Comparison of ENCODE assay signal across 6 cellular contexts in genomic region chr1:46248122-46248920, GRCh38. TPM values are rescaled to one million over a fixed set of nuclear protein-coding genes. Genes with fewer than 3 reads are reported as not detected.
DNase-seq lines count a peak whose midpoint lies in the region; ATAC-seq and TF ChIP-seq lines count a peak whose summit lies in the region.

No MANE protein-coding gene starts in this region.

- H3K9me3 ChIP-seq in BE2C (no peaks in the 10 kb centered on the region), heart right ventricle (no peaks in the 10 kb centered on the region)

- no peaks in the 10 kb centered on the region for H3K9me3 Mint-ChIP-seq in stimulated activated naive CD8-positive, alpha-beta T cell treated with anti-CD3 and anti-CD28 coated beads, Interleukin-15, amount 100 ng/mL, for 72 hours

- H3K4me1 ChIP-seq in BE2C (no peaks in the 10 kb centered on the region), heart right ventricle (peaks cover 2 to 22% (median 13%) of the 10 kb centered on the region in 9 donors)

- peak overlapping the region; percentile 99 to 100 for H3K4me3 Mint-ChIP-seq in stimulated activated naive CD8-positive, alpha-beta T cell treated with anti-CD3 and anti-CD28 coated beads, Interleukin-15, amount 100 ng/mL, for 72 hours

- intact Hi-C loops in heart right ventricle (cut with DNase I): loop anchor here in 5 of 10 donors (5.0 to 10.0 kb wide), 4 partner anchors 49 to 99 kb away; partner anchors contain the start of genes NSUN4 (in 3 of the 5), LRRC41 (in 2 of the 5) and UQCRH (in 2 of the 5)

- peak overlapping the region; percentile 95 to 98 for H3K27ac Mint-ChIP-seq in stimulated activated naive CD8-positive, alpha-beta T cell treated with anti-CD3 and anti-CD28 coated beads, Interleukin-15, amount 100 ng/mL, for 72 hours

- no peaks in the 10 kb centered on the region for H3K27me3 Mint-ChIP-seq in stimulated activated naive CD8-positive, alpha-beta T cell treated with anti-CD3 and anti-CD28 coated beads, Interleukin-15, amount 100 ng/mL, for 72 hours

- H3K36me3 ChIP-seq in BE2C (no peaks in the 10 kb centered on the region; the same call in 1 of the 2 replicates), heart right ventricle (peaks cover 0 to 12% (median 0%) of the 10 kb centered on the region in 9 donors)

- in situ Hi-C loops in SK-MEL-5 (cut with HindIII; ENCODE audit: low pct_unique_long_range_greater_than_20kb, low sequenced_read_pairs): no loop called here

- H3K4me1 Mint-ChIP-seq in stimulated activated naive CD8-positive, alpha-beta T cell treated with anti-CD3 and anti-CD28 coated beads, Interleukin-15, amount 100 ng/mL, for 72 hours: peaks cover 44% of the 10 kb centered on the region

- DNase-seq in BE2C (peak; percentile 69), HK-2 (ENCODE audit: unreplicated experiment) (peak; percentile 64), SK-MEL-5 (ENCODE audit: low read depth, low spot score) (peak; percentile 41), heart right ventricle (no peak)
- DNase-seq in stimulated activated naive CD8-positive, alpha-beta T cell treated with anti-CD3 and anti-CD28 coated beads, Interleukin-15, amount 100 ng/mL, for 72 hours: peak; percentile 34 to 46

- peak; percentile 10; the same call in 1 of the 2 replicates for TF ChIP-seq CTCF in BE2C (IDR thresholded peaks at IDR 0.05; ENCODE audit: low read depth, low read length)
- TF ChIP-seq CTCF in heart right ventricle (IDR thresholded peaks at IDR 0.05): no peak

- 4 to 5% methylated on average over 7 of the region's 7 CpGs for WGBS in heart right ventricle, 2 donors

- H3K27ac ChIP-seq in heart right ventricle: peak overlapping the region in 1 of 10 donors; percentile 44

- peak overlapping the region; percentile 74 for H3K4me3 ChIP-seq in BE2C (ENCODE audit: low read depth, low read length)
- peak overlapping the region in 9 of 10 donors; percentile 52 to 82 (median 62) for H3K4me3 ChIP-seq in heart right ventricle

- no peaks in the 10 kb centered on the region for H3K27me3 ChIP-seq in BE2C
- H3K27me3 ChIP-seq in heart right ventricle: no peaks in the 10 kb centered on the region

- ATAC-seq in heart right ventricle (no peak), GM21526 (IDR thresholded peaks at IDR 0.05; ENCODE audit: low FRiP score, unreplicated experiment) (no peak)
- no peak for ATAC-seq in stimulated activated naive CD8-positive, alpha-beta T cell treated with anti-CD3 and anti-CD28 coated beads, Interleukin-15, amount 100 ng/mL, for 72 hours

RNA-seq across cellular contexts. Expression of gene RAD54L, which starts 0.8 kb away (rescaled TPM):
- polyA plus RNA-seq in BE2C (2012; ENCODE audit: insufficient read depth, insufficient read length, low read depth): 1.2 TPM
- total RNA-seq in SK-MEL-5 (2014; rRNA removed; shearing (Covaris generic)): 3.3 TPM in 2 replicates
- polyA plus RNA-seq in SK-MEL-5 (2015; cell fraction: cytosol; rRNA removed): 6.8 and 8.7 TPM in 2 replicates
- polyA plus RNA-seq in SK-MEL-5 (2015; cell fraction: nucleus; rRNA removed): 25.7 and 35.2 TPM in 2 replicates
- total RNA-seq in heart right ventricle: 1 to 10 TPM in 3 of 10 donors, under 1 TPM in 6, not detected in 1; 0.42 to 2.8 (median 0.68) TPM
- polyA plus RNA-seq in heart right ventricle: 1 to 10 TPM in 1 of 2 donors, under 1 TPM in 1; 0.35 to 1.0 TPM

RNA-seq across cellular contexts. Expression of gene LURAP1, which starts 45.2 kb away (rescaled TPM):
- polyA plus RNA-seq in BE2C (2012; ENCODE audit: insufficient read depth, insufficient read length, low read depth): 0.31 TPM
- total RNA-seq in SK-MEL-5 (2014; rRNA removed; shearing (Covaris generic)): 6.3 and 7.0 TPM in 2 replicates
- 7.8 and 10.2 TPM in 2 replicates for polyA plus RNA-seq in SK-MEL-5 (2015; cell fraction: cytosol; rRNA removed)
- 13.9 and 17.2 TPM in 2 replicates for polyA plus RNA-seq in SK-MEL-5 (2015; cell fraction: nucleus; rRNA removed)
- total RNA-seq in heart right ventricle: 10 to 100 TPM in 3 of 10 donors, 1 to 10 TPM in 7; 5.5 to 13.5 (median 8.0) TPM
- polyA plus RNA-seq in heart right ventricle: 1 to 10 TPM; 6.4 to 7.3 TPM

RNA-seq across cellular contexts. Expression of gene POMGNT1, which starts 50.1 kb away (rescaled TPM):
- polyA plus RNA-seq in BE2C (2012; ENCODE audit: insufficient read depth, insufficient read length, low read depth): 27.4 TPM
- 120 and 125 TPM in 2 replicates for total RNA-seq in SK-MEL-5 (2014; rRNA removed; shearing (Covaris generic))
- polyA plus RNA-seq in SK-MEL-5 (2015; cell fraction: cytosol; rRNA removed): 123 and 132 TPM in 2 replicates
- polyA plus RNA-seq in SK-MEL-5 (2015; cell fraction: nucleus; rRNA removed): 173 and 194 TPM in 2 replicates
- total RNA-seq in heart right ventricle: 100 to 1,000 TPM; 125 to 164 (median 147) TPM
- 100 to 1,000 TPM in 1 of 2 donors, 10 to 100 TPM in 1; 74.3 to 132 TPM for polyA plus RNA-seq in heart right ventricle

RNA-seq across cellular contexts. Expression of gene LRRC41, which starts 55.1 kb away (rescaled TPM):
- 40.4 TPM for polyA plus RNA-seq in BE2C (2012; ENCODE audit: insufficient read depth, insufficient read length, low read depth)
- 36.9 and 42.8 TPM in 2 replicates for total RNA-seq in SK-MEL-5 (2014; rRNA removed; shearing (Covaris generic))
- polyA plus RNA-seq in SK-MEL-5 (2015; cell fraction: cytosol; rRNA removed): 48.8 and 51.8 TPM in 2 replicates
- 52.6 and 52.8 TPM in 2 replicates for polyA plus RNA-seq in SK-MEL-5 (2015; cell fraction: nucleus; rRNA removed)
- 10 to 100 TPM; 36.7 to 52.5 (median 43.6) TPM for total RNA-seq in heart right ventricle
- 10 to 100 TPM; 15.4 to 23.1 TPM for polyA plus RNA-seq in heart right ventricle

RNA-seq across cellular contexts. Expression of gene UQCRH, which starts 55.2 kb away (rescaled TPM):
- 422 TPM for polyA plus RNA-seq in BE2C (2012; ENCODE audit: insufficient read depth, insufficient read length, low read depth)
- 653 and 801 TPM in 2 replicates for total RNA-seq in SK-MEL-5 (2014; rRNA removed; shearing (Covaris generic))
- 400 and 541 TPM in 2 replicates for polyA plus RNA-seq in SK-MEL-5 (2015; cell fraction: cytosol; rRNA removed)
- 93.4 and 144 TPM in 2 replicates for polyA plus RNA-seq in SK-MEL-5 (2015; cell fraction: nucleus; rRNA removed)
- total RNA-seq in heart right ventricle: 1,000 to 10,000 TPM in 5 of 10 donors, 100 to 1,000 TPM in 5; 759 to 1,195 (median 1,005) TPM
- polyA plus RNA-seq in heart right ventricle: 1,000 to 10,000 TPM in 1 of 2 donors, 100 to 1,000 TPM in 1; 819 to 1,588 TPM

Comparison
In these comparisons a context has a peak if more than half of its experiments do, and no peak if none do; other contexts are left out.
1. DNase-seq: peak in BE2C (single experiment), HK-2 (single experiment), SK-MEL-5 (single experiment) and stimulated activated naive CD8-positive, alpha-beta T cell treated with anti-CD3 and anti-CD28 coated beads, Interleukin-15, amount 100 ng/mL, for 72 hours (2 of 2); none in heart right ventricle (0 of 2).